ENCODE assay signal across 29 cellular contexts in the genomic region with DNA sequence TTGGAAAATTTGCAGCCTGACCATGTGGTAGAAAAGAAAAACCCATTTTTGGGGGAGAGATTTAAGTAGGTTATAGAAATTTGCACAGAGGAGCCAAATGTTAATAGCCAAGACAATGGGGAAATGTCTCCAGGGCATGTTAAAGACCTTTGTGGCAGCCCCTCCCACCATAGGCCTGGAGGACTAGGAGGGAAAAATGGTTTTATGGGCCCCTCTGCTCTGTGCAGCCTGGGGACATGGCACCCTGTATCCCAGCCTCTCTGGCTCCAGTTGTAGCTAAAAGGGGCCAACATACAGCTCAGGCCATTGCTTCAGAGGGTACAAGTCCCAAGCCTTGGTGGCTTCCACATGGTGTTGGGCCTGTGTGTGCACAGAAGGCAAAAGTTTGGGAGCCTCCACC.
"Had no signal": no experiment of that assay in that cellular context is flagged by ENCODE, and none has a peak within 500 bp of the region (broad histone marks: within the 10 kb centered on the region; RNA-seq: fewer than 3 reads in every experiment).

No MANE protein-coding gene starts in this region.

- FAIRE-seq: colon, endometrium, endothelial cell of umbilical vein, frontal cortex had no signal

- H3K4me2 ChIP-seq: hepatocyte had no signal

- ATAC-seq: effector memory CD8-positive, alpha-beta T cell; esophagus mucosa; foreskin keratinocyte; gastrocnemius medialis; gastroesophageal sphincter; heart left ventricle; heart right ventricle had no signal

- H3K9me3 ChIP-seq: colonic mucosa, gastrocnemius medialis, gastroesophageal sphincter had no signal

- H3K4me3 ChIP-seq: colonic mucosa, coronary artery, dorsolateral prefrontal cortex, esophagus muscularis mucosa, esophagus squamous epithelium, gastrocnemius medialis, gastroesophageal sphincter, heart left ventricle, heart right ventricle, hepatocyte had no signal

- DNase-seq: colonic mucosa; cortex of kidney; dermis blood vessel endothelial cell; dorsolateral prefrontal cortex; effector CD4-positive, alpha-beta T cell; effector CD8-positive, alpha-beta T cell; effector memory CD4-positive, alpha-beta T cell; effector memory CD8-positive, alpha-beta T cell; endodermal cell; erythroblast; esophagus squamous epithelium; foreskin fibroblast; foreskin keratinocyte; foreskin melanocyte; gastrocnemius medialis; glutamatergic neuron; head of caudate nucleus; heart left ventricle; heart right ventricle had no signal

- H3K4me1 ChIP-seq: colonic mucosa, esophagus muscularis mucosa, esophagus squamous epithelium, gastrocnemius medialis, gastroesophageal sphincter, heart left ventricle, heart right ventricle had no signal

- H3K27ac ChIP-seq: colonic mucosa, coronary artery, dorsolateral prefrontal cortex, epithelial cell of prostate, esophagus muscularis mucosa, esophagus squamous epithelium, foreskin keratinocyte, gastrocnemius medialis, gastroesophageal sphincter, heart left ventricle, heart right ventricle, hepatocyte had no signal

- H3K36me3 ChIP-seq: colonic mucosa, esophagus muscularis mucosa, esophagus squamous epithelium, gastrocnemius medialis, gastroesophageal sphincter, heart left ventricle, heart right ventricle had no signal
